ENCODE assay signal across 24 cellular contexts in genomic region chr1:44508397-44508745, GRCh38.
"Had no signal": no experiment of that assay in that cellular context is flagged by ENCODE, and none has a peak within 500 bp of the region (broad histone marks: within the 10 kb centered on the region; RNA-seq: fewer than 3 reads in every experiment).

No MANE protein-coding gene starts in this region.

- H3K36me3 ChIP-seq: gastroesophageal sphincter, neutrophil, prostate gland, tibial nerve, uterus had no signal

- FAIRE-seq: keratinocyte had no signal

- H3K4me3 ChIP-seq: body of pancreas, coronary artery, gastroesophageal sphincter, prostate gland, skin epidermis, tibial nerve, uterus had no signal

- H3K27ac ChIP-seq: body of pancreas, coronary artery, gastroesophageal sphincter, neutrophil, prostate gland, skin epidermis, uterus, VCaP had no signal

- H3K27me3 ChIP-seq: neutrophil, uterus had no signal

- DNase-seq: activated CD4-positive, alpha-beta T cell treated with anti-CD3 and anti-CD28 coated beads for 48 hours; activated CD4-positive, alpha-beta T cell treated with anti-CD3 and anti-CD28 coated beads, Interleukin-2, amount 50 U/mL, for 48 hours; activated CD8-positive, alpha-beta memory T cell treated with anti-CD3 and anti-CD28 coated beads for 24 hours; activated effector memory CD4-positive, alpha-beta T cell treated with Interleukin-2 at 50 U/mL for 16 hours; activated naive CD4-positive, alpha-beta T cell treated with Interleukin-2 at 50 U/mL for 16 hours; aorta; body of pancreas; cerebellar nuclear complex; effector memory CD8-positive, alpha-beta T cell; erythroblast; naive thymus-derived CD8-positive, alpha-beta T cell; stimulated activated CD4-positive, alpha-beta T cell treated with anti-CD3 and anti-CD28 coated beads, Interleukin-1b, Interleukin-23, amount 100 ng/mL, for 48 hours; stimulated activated CD4-positive, alpha-beta T cell treated with anti-CD3 and anti-CD28 coated beads, Interleukin-4, amount 100 ng/mL, for 4 hours; stimulated activated CD8-positive, alpha-beta memory T cell treated with anti-CD3 and anti-CD28 coated beads, Interleukin-4, amount 100 ng/mL, for 48 hours; stimulated activated naive CD8-positive, alpha-beta T cell treated with anti-CD3 and anti-CD28 coated beads, Interleukin-15, amount 100 ng/mL, for 72 hours; uterus had no signal

- H3K9me3 ChIP-seq: body of pancreas, gastroesophageal sphincter, neutrophil, prostate gland, tibial nerve, uterus had no signal

- H3K4me1 ChIP-seq: body of pancreas, prostate gland, uterus had no signal
